ENCODE assay signal across 2 cellular contexts in genomic region chr7:92824450-92824849, GRCh38.
TF ChIP-seq lines count a peak whose summit lies in the region.

No MANE protein-coding gene starts in this region.

TF ChIP-seq in A549, 52 proteins besides CTCF, POLR2A, EP300 and RAD21:
- TF ChIP-seq CHD4 (IDR thresholded peaks at IDR 0.05; ENCODE audit: borderline replicate concordance) (no peak), HES2 (IDR thresholded peaks at IDR 0.05) (no peak), TFCP2L1 (CRISPR knock-in tag; IDR thresholded peaks at IDR 0.05) (no peak), FOSB (CRISPR knock-in tag; IDR thresholded peaks at IDR 0.05) (no peak), PBX3 (IDR thresholded peaks at IDR 0.05) (no peak), KDM5A (IDR thresholded peaks at IDR 0.05) (no peak), NPAS2 (CRISPR knock-in tag; IDR thresholded peaks at IDR 0.05; ENCODE audit: borderline replicate concordance) (no peak), JUNB (IDR thresholded peaks at IDR 0.05) (no peak), MAX (IDR thresholded peaks at IDR 0.05) (no peak), E2F6 (IDR thresholded peaks at IDR 0.05; ENCODE audit: borderline replicate concordance, low read depth) (no peak)
TF ChIP-seq in A549: peak in this region for 0.

TF ChIP-seq in IMR-90, 13 proteins besides CTCF, POLR2A, EP300 and RAD21:
- TF ChIP-seq ELK1 (IDR thresholded peaks at IDR 0.05; ENCODE audit: borderline replicate concordance, low read depth, low read length) (no peak), CHD1 (IDR thresholded peaks at IDR 0.05; ENCODE audit: low read depth, low read length) (no peak), RCOR1 (IDR thresholded peaks at IDR 0.05; ENCODE audit: insufficient replicate concordance, low read length) (no peak), NFE2L2 (IDR thresholded peaks at IDR 0.05; ENCODE audit: low read depth, low read length) (no peak), FOS (IDR thresholded peaks at IDR 0.05; ENCODE audit: low read depth, low read length) (no peak), SMC3 (IDR thresholded peaks at IDR 0.05; ENCODE audit: low read depth, low read length) (no peak), RFX5 (IDR thresholded peaks at IDR 0.05; ENCODE audit: low read depth, low read length) (no peak), USF2 (IDR thresholded peaks at IDR 0.05; ENCODE audit: low read depth, low read length) (no peak), MAFK (IDR thresholded peaks at IDR 0.05; ENCODE audit: low read depth, low read length) (no peak), MAZ (IDR thresholded peaks at IDR 0.05; ENCODE audit: borderline replicate concordance, low read depth, low read length) (no peak)
